Comparison of ENCODE assay signal across 8 cellular contexts in the genomic region with DNA sequence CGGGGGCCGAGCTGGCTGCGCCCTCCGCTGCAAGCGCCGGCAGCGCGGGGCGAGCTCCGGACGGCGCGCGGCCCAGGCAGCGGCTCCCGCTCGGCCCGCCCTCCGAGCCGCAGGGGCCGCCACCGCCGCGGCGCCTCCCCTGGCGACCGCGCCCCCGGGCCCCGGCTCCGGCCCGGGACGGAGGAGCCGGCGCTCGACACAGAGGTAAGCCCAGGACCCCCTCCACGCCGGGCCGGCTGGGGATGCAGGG. TPM values are rescaled to one million over a fixed set of nuclear protein-coding genes. Genes with fewer than 3 reads are reported as not detected.
A peak's percentile ranks its signal among the peaks of the same experiment; 100 is the strongest.
DNase-seq lines count a peak whose midpoint lies in the region; ATAC-seq and TF ChIP-seq lines count a peak whose summit lies in the region.

No MANE protein-coding gene starts in this region.

- TF ChIP-seq CTCF in activated B cell treated with CpG ODN at 0.5 μM for 24 hours (IDR thresholded peaks at IDR 0.05): no peak
- no peak for TF ChIP-seq CTCF in uterus (IDR thresholded peaks at IDR 0.05)

- POLR2A ChIA-PET in activated CD4-positive, alpha-beta T cell treated with anti-CD3 and anti-CD28 coated beads for 36 hours (lab: Charles Lee): interaction anchor here (0.6 to 0.9 kb wide), 2 partner anchors 65 to 201 kb away, joined by 3 to 5 read pairs; no protein-coding TSS in a partner anchor
- POLR2A ChIA-PET in activated B cell treated with CpG ODN at 0.5 μM for 24 hours (lab: Charles Lee): no interaction called here

- peak overlapping the region; percentile 62 to 99 for H3K4me3 ChIP-seq in uterus

- H3K4me1 ChIP-seq in uterus: peaks cover 0 to 8% of the 10 kb centered on the region in 2 donors

- intact Hi-C loops in activated CD4-positive, alpha-beta T cell treated with anti-CD3 and anti-CD28 coated beads for 36 hours (cut with DNase I, micrococcal nuclease): loop anchor here (2.0 to 5.0 kb wide), 6 partner anchors 66 to 329 kb away; a partner anchor contains a TSS
- intact Hi-C loops in activated B cell treated with CpG ODN at 0.5 μM for 24 hours (cut with micrococcal nuclease): loop anchor here (5.0 kb wide), 1 partner anchor 161 kb away; no protein-coding TSS in a partner anchor
- intact Hi-C loops in left colon (cut with DNase I, micrococcal nuclease): no loop called here
- intact Hi-C loops in uterus (cut with DNase I; ENCODE audit: low total_unique reads): no loop called here

- peak overlapping the region; percentile 80 for H3K4me3 Mint-ChIP-seq in activated CD4-positive, alpha-beta T cell treated with anti-CD3 and anti-CD28 coated beads for 36 hours
- no peak overlapping the region for H3K4me3 Mint-ChIP-seq in activated B cell treated with CpG ODN at 0.5 μM for 24 hours

- H3K27me3 ChIP-seq in uterus: no peaks in the 10 kb centered on the region

- no peaks in the 10 kb centered on the region for H3K9me3 ChIP-seq in uterus

- H3K27me3 Mint-ChIP-seq in activated CD4-positive, alpha-beta T cell treated with anti-CD3 and anti-CD28 coated beads for 36 hours: peaks cover 18% of the 10 kb centered on the region
- H3K27me3 Mint-ChIP-seq in activated B cell treated with CpG ODN at 0.5 μM for 24 hours: peaks cover 45% of the 10 kb centered on the region

- H3K27ac ChIP-seq in uterus: peak overlapping the region; percentile 86 to 93

- no peak for TF ChIP-seq POLR2A in uterus (IDR thresholded peaks at IDR 0.05)

- DNase-seq in activated CD4-positive, alpha-beta T cell treated with anti-CD3 and anti-CD28 coated beads for 36 hours: no peak
- DNase-seq in activated CD4-positive, alpha-beta T cell treated with anti-CD3 and anti-CD28 coated beads, Interleukin-2, amount 50 U/mL, for 4 hours: no peak
- DNase-seq in activated B cell treated with CpG ODN at 0.5 μM for 24 hours (no peak), left colon (no peak), uterus (no peak), NCI-H1417 treated with DMSO at 0.1 percent for 48 hours (lab: John Stamatoyannopoulos, UW) (no peak)
- DNase-seq in activated CD4-positive, alpha-beta T cell treated with anti-CD3 and anti-CD28 coated beads for 48 hours: no peak

- no peak overlapping the region for H3K27ac Mint-ChIP-seq in activated CD4-positive, alpha-beta T cell treated with anti-CD3 and anti-CD28 coated beads for 36 hours
- no peak overlapping the region for H3K27ac Mint-ChIP-seq in activated B cell treated with CpG ODN at 0.5 μM for 24 hours

- CTCF ChIA-PET in activated CD4-positive, alpha-beta T cell treated with anti-CD3 and anti-CD28 coated beads for 36 hours (lab: Charles Lee): interaction anchor here (0.6 to 1.4 kb wide), 3 partner anchors 11 to 321 kb away, joined by 3 to 4 read pairs (median 3); no protein-coding TSS in a partner anchor
- CTCF ChIA-PET in activated B cell treated with CpG ODN at 0.5 μM for 24 hours (lab: Charles Lee): no interaction called here

- ATAC-seq in activated CD4-positive, alpha-beta T cell treated with anti-CD3 and anti-CD28 coated beads for 36 hours: peak; percentile 52
- ATAC-seq in HG02840 (IDR thresholded peaks at IDR 0.05; ENCODE audit: low FRiP score, unreplicated experiment): peak; percentile 54
- ATAC-seq in activated B cell treated with CpG ODN at 0.5 μM for 24 hours (ENCODE audit: low read depth): peak; percentile 53
- ATAC-seq in left colon: peak; percentile 57

- H3K36me3 ChIP-seq in uterus: no peaks in the 10 kb centered on the region

- H3K36me3 Mint-ChIP-seq in activated CD4-positive, alpha-beta T cell treated with anti-CD3 and anti-CD28 coated beads for 36 hours (ENCODE audit: low read depth): peaks cover 2% of the 10 kb centered on the region
- no peaks in the 10 kb centered on the region for H3K36me3 Mint-ChIP-seq in activated B cell treated with CpG ODN at 0.5 μM for 24 hours (ENCODE audit: low read depth)

- H3K4me1 Mint-ChIP-seq in activated CD4-positive, alpha-beta T cell treated with anti-CD3 and anti-CD28 coated beads for 36 hours: peaks cover 21% of the 10 kb centered on the region
- peaks cover 12% of the 10 kb centered on the region for H3K4me1 Mint-ChIP-seq in activated B cell treated with CpG ODN at 0.5 μM for 24 hours

- H3K9me3 Mint-ChIP-seq in activated CD4-positive, alpha-beta T cell treated with anti-CD3 and anti-CD28 coated beads for 36 hours (ENCODE audit: low read depth): no peaks in the 10 kb centered on the region
- H3K9me3 Mint-ChIP-seq in activated B cell treated with CpG ODN at 0.5 μM for 24 hours: no peaks in the 10 kb centered on the region

RNA-seq across cellular contexts. Expression of a gene that starts 0.2 kb away (rescaled TPM):
- total RNA-seq in activated CD4-positive, alpha-beta T cell treated with anti-CD3 and anti-CD28 coated beads for 36 hours: 10 to 100 TPM; 14.7 to 25.8 TPM
- 0.64 and 0.86 TPM in 2 replicates for total RNA-seq in activated B cell treated with CpG ODN at 0.5 μM for 24 hours
- 100 to 1,000 TPM; 157 to 240 TPM for total RNA-seq in left colon
- 10 to 100 TPM; 20.6 to 99.3 (median 73.1) TPM for total RNA-seq in uterus

Comparison
In these comparisons a context has a peak if more than half of its experiments do, and no peak if none do; other contexts are left out.
1. intact Hi-C loops: an anchor here in activated CD4-positive, alpha-beta T cell treated with anti-CD3 and anti-CD28 coated beads for 36 hours (2.0 to 5.0 kb wide) and activated B cell treated with CpG ODN at 0.5 μM for 24 hours (5.0 kb wide); none called in left colon and uterus.